In genomic region chrX:108537005-108537404, GRCh38 we compare ENCODE assay signal across 1 cellular context.
TF ChIP-seq lines count a peak whose summit lies in the region.

No MANE protein-coding gene starts in this region.

TF ChIP-seq in K562, 482 proteins besides CTCF, POLR2A, EP300 and RAD21 (continued from another document):
- TF ChIP-seq SFPQ (IDR thresholded peaks at IDR 0.05; ENCODE audit: low read depth, low read length) (no peak), CAMTA2 (CRISPR knock-in tag; conservative IDR thresholded peaks at IDR 0.05) (no peak), FOSL1 (tag; conservative IDR thresholded peaks at IDR 0.05) (no peak), ZBTB17 (CRISPR knock-in tag; IDR thresholded peaks at IDR 0.05) (no peak), DACH1 (IDR thresholded peaks at IDR 0.05; ENCODE audit: partially characterized antibody) (peak; percentile 9), ESRRB (CRISPR knock-in tag; IDR thresholded peaks at IDR 0.05; ENCODE audit: borderline replicate concordance) (no peak)
